19 cellular contexts compared by ENCODE assay signal in the genomic region with DNA sequence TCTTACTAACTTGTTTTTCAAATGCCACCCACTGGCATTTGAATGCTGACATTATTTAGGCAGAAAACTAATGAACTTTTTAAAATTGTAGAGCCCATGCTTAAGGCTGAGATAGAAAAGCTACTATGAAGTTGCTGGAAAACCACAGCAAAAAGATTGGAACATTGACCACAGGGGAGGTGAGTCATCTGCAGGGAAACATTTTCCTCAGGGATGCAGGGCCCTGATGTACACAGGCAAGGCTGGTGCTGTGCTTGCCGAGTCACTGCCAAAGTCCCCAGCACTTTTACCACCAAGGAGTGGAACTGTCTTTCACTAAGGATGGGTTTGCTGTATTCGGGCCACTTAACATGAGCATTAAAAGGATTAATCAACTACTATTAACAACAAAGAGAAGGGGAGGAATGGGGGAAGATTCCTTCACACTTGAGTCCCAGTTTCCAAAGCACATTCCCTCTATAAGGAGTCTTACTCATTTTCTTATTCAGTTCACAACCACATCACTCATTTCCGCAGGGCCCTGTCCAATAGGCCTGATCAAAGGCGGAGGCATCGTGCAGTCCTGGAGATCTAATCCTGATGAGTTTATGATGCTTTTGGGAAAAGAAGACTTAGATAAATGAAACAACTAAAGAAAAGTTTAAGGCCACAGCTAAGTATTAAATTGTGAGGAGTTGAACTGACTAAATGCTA.
DNase-seq lines count a peak whose midpoint lies in the region; ATAC-seq, FAIRE-seq and TF ChIP-seq lines count a peak whose summit lies in the region.
"Had no signal": no experiment of that assay in that cellular context is flagged by ENCODE, and none has a peak within 500 bp of the region (broad histone marks: within the 10 kb centered on the region; RNA-seq: fewer than 3 reads in every experiment).

No MANE protein-coding gene starts in this region.

- peak overlapping the region; percentile 68 for H3K27ac ChIP-seq in ACC112 (ENCODE audit: low read depth, low read length)
- H3K27ac ChIP-seq: esophagus muscularis mucosa, lower lobe of right lung, spleen, upper lobe of right lung had no signal

- DNase-seq in HT1080 (ENCODE audit: low read depth), result peak; percentile 89
- DNase-seq in astrocyte of the spinal cord (ENCODE audit: low read depth, low spot score), result peak; percentile 77
- DNase-seq in hepatic stellate cell (ENCODE audit: low spot score), result peak; percentile 13
- DNase-seq in NCI-H128 (lab: John Stamatoyannopoulos, UW; ENCODE audit: unreplicated experiment), result no peak
- DNase-seq in DMS 273 treated with DMSO at 0.1 percent for 48 hours (lab: John Stamatoyannopoulos, UW), result no peak
- DNase-seq in D721Med (ENCODE audit: insufficient read length, low spot score), result no peak
- DNase-seq: amniotic stem cell; CD8-positive, alpha-beta T cell; lower lobe of right lung; naive thymus-derived CD4-positive, alpha-beta T cell; NCI-H1417 treated with DMSO at 0.1 percent for 48 hours; NCI-H226; posterior cingulate gyrus; spleen; upper lobe of right lung had no signal

- TF ChIP-seq CTCF in astrocyte of the spinal cord (IDR thresholded peaks at IDR 0.05; ENCODE audit: low read depth, low read length) (no peak), D721Med (IDR thresholded peaks at IDR 0.05; ENCODE audit: insufficient read depth, missing control alignments) (no peak)

- H2AFZ ChIP-seq in ACC112 (ENCODE audit: low read length, unreplicated experiment), result peak overlapping the region; percentile 40

- H3K4me3 ChIP-seq in ACC112 (ENCODE audit: low read depth, low read length), result no peak overlapping the region
- H3K4me3 ChIP-seq in astrocyte of the spinal cord (ENCODE audit: low read depth, low read length), result no peak overlapping the region
- H3K4me3 ChIP-seq: esophagus muscularis mucosa, lower lobe of right lung, spleen, upper lobe of right lung had no signal

- 0 out of 2 replicates have a peak, but pooled peaks cover 3% of the 10 kb centered on the region for H3K36me3 ChIP-seq in ACC112 (ENCODE audit: insufficient read depth, low read length)
- H3K36me3 ChIP-seq: esophagus muscularis mucosa, lower lobe of right lung, spleen, upper lobe of right lung had no signal

- FAIRE-seq in D721Med (lab: Jason Lieb, UNC), result no peak

- ATAC-seq in GM21360 (IDR thresholded peaks at IDR 0.05; ENCODE audit: unreplicated experiment), result no peak
- ATAC-seq: CD8-positive, alpha-beta T cell; lower lobe of right lung; naive thymus-derived CD4-positive, alpha-beta T cell; stimulated activated memory B cell treated with anti-CD40 and anti-IgM and Interleukin-4, amounts not matched to agents 10 μg/mL and 1 μg/mL and 100 μg/mL, for 72 hours; upper lobe of right lung had no signal

- no peaks in the 10 kb centered on the region for H3K27me3 ChIP-seq in ACC112 (ENCODE audit: insufficient read depth, low read length)
- H3K27me3 ChIP-seq: esophagus muscularis mucosa, upper lobe of right lung had no signal

- no peaks in the 10 kb centered on the region for H3K79me2 ChIP-seq in ACC112 (ENCODE audit: control insufficient read depth, insufficient read depth, low read length, unreplicated experiment)

- in situ Hi-C loops in astrocyte of the spinal cord (cut with HindIII; ENCODE audit: low sequenced_read_pairs), result no loop called here

- peaks cover 34% of the 10 kb centered on the region for H3K4me1 ChIP-seq in ACC112 (ENCODE audit: control insufficient read depth, insufficient read depth, low read length, unreplicated experiment)
- H3K4me1 ChIP-seq: esophagus muscularis mucosa, lower lobe of right lung, spleen, upper lobe of right lung had no signal

Comparison
In these comparisons a context has a peak if more than half of its experiments do, and no peak if none do; other contexts are left out.
1. DNase-seq: peak in HT1080 (single experiment), astrocyte of the spinal cord (single experiment) and hepatic stellate cell (single experiment); none in NCI-H128 (single experiment), DMS 273 treated with DMSO at 0.1 percent for 48 hours (single experiment) and D721Med (single experiment).